In the genomic region with DNA sequence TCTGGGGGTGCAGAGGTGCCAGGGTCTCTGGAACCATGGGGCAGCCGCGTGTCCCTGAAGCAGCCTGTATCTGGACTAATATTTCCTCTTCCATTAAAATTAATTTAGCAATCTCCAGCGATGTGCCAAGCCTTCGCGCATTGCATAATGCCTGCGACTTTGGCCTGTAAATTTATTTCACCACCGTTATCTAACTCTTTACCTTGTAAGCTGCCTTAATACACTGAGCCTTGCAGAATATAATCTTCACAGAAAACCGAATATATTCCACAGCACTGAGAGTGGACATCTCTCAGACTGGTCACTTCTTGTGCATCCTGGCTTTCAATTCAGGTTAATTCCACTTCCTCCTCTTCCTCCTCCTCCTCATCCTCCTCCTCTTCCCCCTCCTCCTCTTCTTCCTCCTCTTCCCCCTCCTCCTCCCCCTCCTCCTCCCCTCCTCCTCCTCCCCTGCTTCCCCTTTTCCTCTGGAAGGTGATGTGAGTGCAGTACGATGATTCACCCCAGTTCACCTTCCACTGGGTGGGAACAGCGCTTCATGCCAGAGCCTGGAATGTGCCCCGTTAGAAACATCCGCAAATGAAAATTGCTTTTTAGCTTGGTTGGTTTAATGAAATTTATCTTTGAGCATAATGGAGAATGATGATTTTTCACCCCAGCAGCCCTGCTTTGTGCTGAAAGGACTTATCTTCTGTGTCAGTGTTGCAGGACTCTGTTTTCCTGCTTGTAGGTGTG, we compare ENCODE assay signal across 19 cellular contexts.
DNase-seq lines count a peak whose midpoint lies in the region; ATAC-seq and TF ChIP-seq lines count a peak whose summit lies in the region.
"Had no signal": no experiment of that assay in that cellular context is flagged by ENCODE, and none has a peak within 500 bp of the region (broad histone marks: within the 10 kb centered on the region; RNA-seq: fewer than 3 reads in every experiment).

No MANE protein-coding gene starts in this region.

- H3K9me1 ChIP-seq in IMR-90 (ENCODE audit: insufficient read depth, low read length): no peaks in the 10 kb centered on the region

- no peak overlapping the region for H2BK120ac ChIP-seq in IMR-90 (ENCODE audit: low read depth, low read length)

- no peaks in the 10 kb centered on the region for H3K36me3 Mint-ChIP-seq in CD14-positive monocyte
- H3K36me3 Mint-ChIP-seq in nephron progenitor cell (ENCODE audit: low read depth): no peaks in the 10 kb centered on the region
- H3K36me3 Mint-ChIP-seq: activated naive CD4-positive, alpha-beta T cell treated with anti-CD3 and anti-CD28 coated beads, Interleukin-2, amount 10 ng/mL, durations not matched to agents 7 days and 5 days had no signal

- H3K4me3 Mint-ChIP-seq in CD14-positive monocyte: peak overlapping the region in 1 of 2 donors; percentile 42
- H3K4me3 Mint-ChIP-seq in nephron progenitor cell: peak overlapping the region; percentile 78
- H3K4me3 Mint-ChIP-seq: activated naive CD4-positive, alpha-beta T cell treated with anti-CD3 and anti-CD28 coated beads, Interleukin-2, amount 10 ng/mL, durations not matched to agents 7 days and 5 days; IgD-negative memory B cell had no signal

- H3K27me3 ChIP-seq in IMR-90 (ENCODE audit: control insufficient read depth, insufficient read depth, low read length): no peaks in the 10 kb centered on the region
- no peaks in the 10 kb centered on the region for H3K27me3 ChIP-seq in mammary epithelial cell (ENCODE audit: insufficient read depth, low read length)
- H3K27me3 ChIP-seq in suprapubic skin: peaks cover 54% of the 10 kb centered on the region
- H3K27me3 ChIP-seq in tibial artery: peaks cover 0 to 31% of the 10 kb centered on the region in 2 donors
- H3K27me3 ChIP-seq: brain microvascular endothelial cell, Peyer's patch had no signal

- peak; percentile 27 for DNase-seq in CD14-positive monocyte (ENCODE audit: low spot score)
- DNase-seq in IMR-90: peak; percentile 37
- peak; percentile 17 for DNase-seq in mammary epithelial cell
- no peak for DNase-seq in nephron progenitor cell
- DNase-seq in NCI-H187 treated with DMSO at 0.1 percent for 48 hours (lab: John Stamatoyannopoulos, UW): no peak
- no peak for DNase-seq in suprapubic skin (ENCODE audit: low spot score in 2 of 2)
- DNase-seq in tibial artery: no peak
- DNase-seq in NK-92 treated with Interleukin-12 subunit alpha and Interleukin-12 subunit beta, amount 100 ng/mL, for 24 hours (lab: John Stamatoyannopoulos, UW): no peak
- DNase-seq: activated CD4-positive, alpha-beta T cell treated with anti-CD3 and anti-CD28 coated beads, Interleukin-2, amount 50 U/mL, for 4 hours; activated naive CD4-positive, alpha-beta T cell treated with anti-CD3 and anti-CD28 coated beads, Interleukin-2, amount 10 ng/mL, durations not matched to agents 7 days and 5 days; brain microvascular endothelial cell; kidney glomerular epithelial cell; NCI-H774; Peyer's patch; right cardiac atrium; stimulated activated CD4-positive, alpha-beta T cell treated with anti-CD3 and anti-CD28 coated beads, Interleukin-2, amount 100 ng/mL, for 24 hours had no signal

- intact Hi-C loops in CD14-positive monocyte (cut with micrococcal nuclease) (no loop called here), IMR-90 (cut with micrococcal nuclease) (no loop called here), mammary epithelial cell (cut with micrococcal nuclease) (no loop called here), tibial artery (cut with DNase I; ENCODE audit: low total_unique reads) (no loop called here)

- TF ChIP-seq CTCF in CD14-positive monocyte (IDR thresholded peaks at IDR 0.05): no peak
- no peak for TF ChIP-seq CTCF in IMR-90 (conservative IDR thresholded peaks at IDR 0.05; ENCODE audit: low read depth, low read length)
- no peak for TF ChIP-seq CTCF in mammary epithelial cell (conservative IDR thresholded peaks at IDR 0.05 in 1 of 2, IDR thresholded peaks at IDR 0.05 in 1 of 2; ENCODE audit: extremely low read depth in 1 of 2, insufficient read depth in 1 of 2, low read depth in 1 of 2, low read length in 2 of 2)
- no peak for TF ChIP-seq CTCF in nephron progenitor cell (IDR thresholded peaks at IDR 0.05)
- TF ChIP-seq CTCF in suprapubic skin (IDR thresholded peaks at IDR 0.05): no peak
- TF ChIP-seq CTCF in tibial artery (IDR thresholded peaks at IDR 0.05): no peak

- no peak overlapping the region for H2BK20ac ChIP-seq in IMR-90 (ENCODE audit: low read depth, low read length)

- H3K4ac ChIP-seq in IMR-90 (ENCODE audit: low read depth, low read length): no peak overlapping the region

- ATAC-seq in IMR-90 (ENCODE audit: low read depth): peak; percentile 21; the same call in 1 of the 2 replicates
- ATAC-seq: GM12878, right cardiac atrium had no signal

- no peak overlapping the region for H4K8ac ChIP-seq in IMR-90 (ENCODE audit: low read depth in 2 of 2, low read length in 2 of 2)

- TF ChIP-seq RAD21 in IMR-90 (IDR thresholded peaks at IDR 0.05; ENCODE audit: low read length): no peak

- peaks cover 17% of the 10 kb centered on the region for H3K4me1 Mint-ChIP-seq in CD14-positive monocyte
- H3K4me1 Mint-ChIP-seq in nephron progenitor cell: peaks cover 86% of the 10 kb centered on the region
- H3K4me1 Mint-ChIP-seq: activated naive CD4-positive, alpha-beta T cell treated with anti-CD3 and anti-CD28 coated beads, Interleukin-2, amount 10 ng/mL, durations not matched to agents 7 days and 5 days had no signal

- H2AK5ac ChIP-seq in IMR-90 (ENCODE audit: low read depth, low read length): no peak overlapping the region

- no peak for TF ChIP-seq EP300 in suprapubic skin (IDR thresholded peaks at IDR 0.05)

- CTCF ChIA-PET in IMR-90 (lab: Yijun Ruan, JAX) (interaction anchor here (0.7 kb wide), 1 partner anchor 9 kb away, joined by 3 read pairs; no protein-coding TSS in a partner anchor), mammary epithelial cell (lab: Charles Lee; ENCODE audit: low non-redundant PET) (no interaction called here)

- no peaks in the 10 kb centered on the region for H3K36me3 ChIP-seq in IMR-90 (ENCODE audit: control insufficient read depth, insufficient read depth, low read length)
- no peaks in the 10 kb centered on the region for H3K36me3 ChIP-seq in mammary epithelial cell (ENCODE audit: insufficient read depth, low read length)
- no peaks in the 10 kb centered on the region for H3K36me3 ChIP-seq in suprapubic skin
- H3K36me3 ChIP-seq in tibial artery: no peaks in the 10 kb centered on the region
- H3K36me3 ChIP-seq: brain microvascular endothelial cell, Peyer's patch had no signal

- H3K4me2 ChIP-seq in IMR-90 (ENCODE audit: low read depth, low read length): no peak overlapping the region
- no peak overlapping the region for H3K4me2 ChIP-seq in mammary epithelial cell (ENCODE audit: insufficient read depth, low read depth, low read length)

- H3K56ac ChIP-seq in IMR-90 (ENCODE audit: extremely low read depth, insufficient read depth, low read length): no peak overlapping the region

- TF ChIP-seq POLR2A in IMR-90 (IDR thresholded peaks at IDR 0.05; ENCODE audit: low read depth, low read length) (no peak), suprapubic skin (IDR thresholded peaks at IDR 0.05) (no peak)

- POLR2A ChIA-PET in IMR-90 (lab: Charles Lee; ENCODE audit: unreplicated experiment): no interaction called here

- no peak overlapping the region for H2BK15ac ChIP-seq in IMR-90 (ENCODE audit: low read depth, low read length)

- H3K4me3 ChIP-seq in IMR-90 (ENCODE audit: insufficient read depth, low read depth, low read length): no peak overlapping the region
- H3K4me3 ChIP-seq in mammary epithelial cell (replicated peaks in 1 of 3; ENCODE audit: insufficient read depth in 1 of 3, low read depth in 2 of 3, low read length in 3 of 3): no peak overlapping the region
- no peak overlapping the region for H3K4me3 ChIP-seq in suprapubic skin
- H3K4me3 ChIP-seq in tibial artery: no peak overlapping the region
- H3K4me3 ChIP-seq: GM12878, Peyer's patch had no signal

- H3K4me1 ChIP-seq in IMR-90 (ENCODE audit: control insufficient read depth, insufficient read depth, low read length) (peaks cover 4% of the 10 kb centered on the region), mammary epithelial cell (ENCODE audit: insufficient read depth, low read length) (no peaks in the 10 kb centered on the region), suprapubic skin (no peaks in the 10 kb centered on the region), tibial artery (no peaks in the 10 kb centered on the region)
- H3K4me1 ChIP-seq: Peyer's patch had no signal

- H3K9me3 ChIP-seq in IMR-90 (ENCODE audit: control insufficient read depth, insufficient read depth, low read length) (no peaks in the 10 kb centered on the region; the same call in 1 of the 2 replicates), mammary epithelial cell (replicated peaks; ENCODE audit: insufficient read depth, low read length) (no peaks in the 10 kb centered on the region), suprapubic skin (no peaks in the 10 kb centered on the region), tibial artery (no peaks in the 10 kb centered on the region)
- H3K9me3 ChIP-seq: Peyer's patch had no signal

- no peak overlapping the region for H3K9ac ChIP-seq in IMR-90 (ENCODE audit: low read depth, low read length)
- no peak overlapping the region for H3K9ac ChIP-seq in mammary epithelial cell (ENCODE audit: insufficient read depth, low read length)

- H3K27ac ChIP-seq in IMR-90 (ENCODE audit: insufficient read depth, low read length) (no peak overlapping the region), mammary epithelial cell (ENCODE audit: insufficient read depth, low read depth, low read length) (no peak overlapping the region), suprapubic skin (no peak overlapping the region), tibial artery (no peak overlapping the region)
- H3K27ac ChIP-seq: brain microvascular endothelial cell, Peyer's patch had no signal

- H3K79me1 ChIP-seq in IMR-90 (ENCODE audit: low read depth in 1 of 2, low read length in 2 of 2): no peaks in the 10 kb centered on the region

- H3K23ac ChIP-seq in IMR-90 (ENCODE audit: low read depth, low read length): no peak overlapping the region

- H3K9me3 Mint-ChIP-seq in CD14-positive monocyte (peaks cover 0 to 46% (median 29%) of the 10 kb centered on the region in 7 donors), nephron progenitor cell (peaks cover 5% of the 10 kb centered on the region)
- H3K9me3 Mint-ChIP-seq: neural crest cell had no signal

- H3K27ac Mint-ChIP-seq in CD14-positive monocyte: no peak overlapping the region
- H3K27ac Mint-ChIP-seq in nephron progenitor cell: no peak overlapping the region
- H3K27ac Mint-ChIP-seq: activated naive CD4-positive, alpha-beta T cell treated with anti-CD3 and anti-CD28 coated beads, Interleukin-2, amount 10 ng/mL, durations not matched to agents 7 days and 5 days; IgD-negative memory B cell had no signal

- in situ Hi-C loops in IMR-90 (cut with MboI; ENCODE audit: low sequenced_read_pairs): no loop called here
- in situ Hi-C loops in mammary epithelial cell (cut with MboI; ENCODE audit: low sequenced_read_pairs in 2 of 2): no loop called here

- BruUV-seq in IMR-90 (replicated peaks; lab: Mats Ljungman, UMichigan) (no TSS peak), mammary epithelial cell (replicated peaks; lab: Mats Ljungman, UMichigan) (no TSS peak)

- no peak overlapping the region for H2BK5ac ChIP-seq in IMR-90 (ENCODE audit: low read depth, low read length, poor library complexity, severe bottlenecking)

- H4K5ac ChIP-seq in IMR-90 (ENCODE audit: low read depth, low read length): no peak overlapping the region

- no peak overlapping the region for H4K91ac ChIP-seq in IMR-90 (ENCODE audit: insufficient read depth, low read depth, low read length)

- peaks cover 28% of the 10 kb centered on the region for H3K79me2 ChIP-seq in mammary epithelial cell (ENCODE audit: insufficient read depth, low read length)

- no peaks in the 10 kb centered on the region; the same call in 1 of the 2 replicates for H4K20me1 ChIP-seq in IMR-90 (ENCODE audit: insufficient read depth, low read length)
- H4K20me1 ChIP-seq in mammary epithelial cell (ENCODE audit: insufficient read depth, low read length): no peaks in the 10 kb centered on the region

- H3K18ac ChIP-seq in IMR-90 (ENCODE audit: low read depth, low read length): no peak overlapping the region

- dilution Hi-C loops in IMR-90 (cut with HindIII; ENCODE audit: low sequenced_read_pairs, unreplicated experiment): no loop called here
- dilution Hi-C loops in mammary epithelial cell (cut with HindIII; ENCODE audit: low sequenced_read_pairs): no loop called here

- H2AFZ ChIP-seq in IMR-90 (replicated peaks; ENCODE audit: low read length, poor library complexity) (no peak overlapping the region), mammary epithelial cell (ENCODE audit: low read depth, low read length) (no peak overlapping the region)

- no peak overlapping the region for H3K14ac ChIP-seq in IMR-90 (replicated peaks; ENCODE audit: low read depth, low read length)

- H2AK9ac ChIP-seq in IMR-90 (replicated peaks; ENCODE audit: low read depth, low read length, poor library complexity): no peak overlapping the region

- 82% methylated on average over 6 of the region's 12 CpGs; no CpG with 5 or more reads in 1 of the 2 experiments for WGBS in IMR-90 (ENCODE audit: extremely low coverage in 2 of 2, insufficient read length in 1 of 2), 2 experiments
- 69% methylated on average over 11 of the region's 12 CpGs for WGBS in mammary epithelial cell (ENCODE audit: low coverage, missing lambda C conversion rate)
- 46% methylated on average over 12 of the region's 12 CpGs for WGBS in suprapubic skin

- H3K27me3 Mint-ChIP-seq in CD14-positive monocyte (ENCODE audit: low read depth in 3 of 3): peaks cover 2 to 6% (median 5%) of the 10 kb centered on the region in 3 donors
- H3K27me3 Mint-ChIP-seq in nephron progenitor cell (ENCODE audit: low read depth, poor library complexity): peaks cover 17% of the 10 kb centered on the region

Comparison
In these comparisons a context has a peak if more than half of its experiments do, and no peak if none do; other contexts are left out.
1. DNase-seq: peak in CD14-positive monocyte (single experiment), IMR-90 (single experiment) and mammary epithelial cell (single experiment); none in nephron progenitor cell (single experiment), NCI-H187 treated with DMSO at 0.1 percent for 48 hours (single experiment), suprapubic skin (0 of 2), tibial artery (0 of 2) and NK-92 treated with Interleukin-12 subunit alpha and Interleukin-12 subunit beta, amount 100 ng/mL, for 24 hours (single experiment).